ENCODE assay signal across 21 cellular contexts in genomic region chr3:76991165-76991564, GRCh38. TPM values are rescaled to one million over a fixed set of nuclear protein-coding genes. Genes with fewer than 3 reads are reported as not detected.
DNase-seq lines count a peak whose midpoint lies in the region; ATAC-seq, FAIRE-seq and TF ChIP-seq lines count a peak whose summit lies in the region.
"Had no signal": no experiment of that assay in that cellular context is flagged by ENCODE, and none has a peak within 500 bp of the region (broad histone marks: within the 10 kb centered on the region; RNA-seq: fewer than 3 reads in every experiment).

No MANE protein-coding gene starts in this region.

- CTCF ChIA-PET in HepG2 (lab: Yijun Ruan, JAX; ENCODE audit: low intra/inter-chr PET ratio, low total read pairs) = no interaction called here
- CTCF ChIA-PET in PC-3 (lab: Charles Lee) = no interaction called here

- H3K9ac ChIP-seq in HepG2 (ENCODE audit: insufficient read depth, low read depth, low read length) (no peak overlapping the region), PC-3 (ENCODE audit: low read length) (no peak overlapping the region)
- H3K9ac ChIP-seq: BLaER1 treated with 17β-estradiol and CSF1 and Interleukin-3, amounts not matched to agents 10 nM and 100 nM had no signal

- 0% methylated on average over 3 of the region's 3 CpGs for WGBS in HepG2 (ENCODE audit: low lambda C conversion rate)
- whole genome bisulfite sequencing in right lobe of liver (ENCODE audit: insufficient coverage, low coverage, low lambda C conversion rate, missing lambda C conversion rate) = 67% methylated on average over 3 of the region's 3 CpGs
- WGBS in ovary, 3 donors = 89 to 90% (median 90%) methylated on average over 3 of the region's 3 CpGs

- TF ChIP-seq POLR2A in HepG2 (IDR thresholded peaks at IDR 0.05; ENCODE audit: insufficient read depth in 1 of 2, low read depth in 2 of 2, low read length in 2 of 2) = no peak
- no peak for TF ChIP-seq POLR2A in right lobe of liver (IDR thresholded peaks at IDR 0.05)
- TF ChIP-seq POLR2A in ovary (IDR thresholded peaks at IDR 0.05) = no peak

- H3F3A ChIP-seq in PC-3 (ENCODE audit: low read length, unreplicated experiment) = no peaks in the 10 kb centered on the region

- no peak overlapping the region for H2AFZ ChIP-seq in HepG2 (ENCODE audit: low read length)
- H2AFZ ChIP-seq in PC-3 (ENCODE audit: low read length) = no peak overlapping the region

- FAIRE-seq in HepG2 (lab: Jason Lieb, UNC) (no peak), GM19239 (lab: Jason Lieb, UNC) (no peak)
- FAIRE-seq: A204.1, GM12892 had no signal

- peaks cover 16% of the 10 kb centered on the region for H3K4me1 ChIP-seq in HepG2 (ENCODE audit: insufficient read depth, low read length)
- no peaks in the 10 kb centered on the region for H3K4me1 ChIP-seq in right lobe of liver
- no peaks in the 10 kb centered on the region for H3K4me1 ChIP-seq in PC-3 (ENCODE audit: insufficient read depth, low read length)
- H3K4me1 ChIP-seq in ovary (ENCODE audit: insufficient read depth) = no peaks in the 10 kb centered on the region
- H3K4me1 ChIP-seq: BLaER1 treated with 17β-estradiol and CSF1 and Interleukin-3, amounts not matched to agents 10 nM and 100 nM; SJSA1 had no signal

- H3K4me3 ChIP-seq in HepG2 (replicated peaks in 1 of 3; ENCODE audit: insufficient read depth in 1 of 3, low read depth in 2 of 3, low read length in 3 of 3) (no peak overlapping the region), right lobe of liver (no peak overlapping the region), PC-3 (ENCODE audit: low read length) (no peak overlapping the region), choroid plexus epithelial cell (ENCODE audit: low read depth, low read length) (no peak overlapping the region), ovary (no peak overlapping the region)
- H3K4me3 ChIP-seq: BLaER1 treated with 17β-estradiol and CSF1 and Interleukin-3, amounts not matched to agents 10 nM and 100 nM; SJSA1 had no signal

- H3K9me3 ChIP-seq in HepG2 (ENCODE audit: low read length) = no peaks in the 10 kb centered on the region
- H3K9me3 ChIP-seq in right lobe of liver = no peaks in the 10 kb centered on the region
- no peaks in the 10 kb centered on the region for H3K9me3 ChIP-seq in PC-3 (ENCODE audit: low read length)
- H3K9me3 ChIP-seq in ovary = no peaks in the 10 kb centered on the region
- H3K9me3 ChIP-seq: BLaER1 treated with 17β-estradiol and CSF1 and Interleukin-3, amounts not matched to agents 10 nM and 100 nM; SJSA1 had no signal

- TF ChIP-seq EP300 in HepG2 (IDR thresholded peaks at IDR 0.05; ENCODE audit: low read depth in 2 of 2, low read length in 2 of 2) = no peak
- TF ChIP-seq EP300 in HepG2 (CRISPR knock-in tag; IDR thresholded peaks at IDR 0.05; ENCODE audit: borderline replicate concordance) = no peak
- TF ChIP-seq EP300 in ovary (IDR thresholded peaks at IDR 0.05) = no peak

- POLR2A ChIA-PET in HepG2 (lab: Yijun Ruan, JAX) = no interaction called here
- POLR2A ChIA-PET in PC-3 (lab: Charles Lee; ENCODE audit: unreplicated experiment) = no interaction called here

- DNase-seq in HepG2 (ENCODE audit: low spot score) (no peak), right lobe of liver (no peak), PC-3 (peak; percentile 15), choroid plexus epithelial cell (ENCODE audit: low read depth) (peak; percentile 19), ovary (no peak), GM19239 (ENCODE audit: insufficient read length, low spot score) (no peak)
- DNase-seq: DND-41, GDM1, KG1, NCI-H1417, NCI-H1930, NCI-H446, NCI-H69, RPMI8226 had no signal

- no peaks in the 10 kb centered on the region for H4K20me1 ChIP-seq in HepG2 (ENCODE audit: insufficient read depth, low read length)
- H4K20me1 ChIP-seq in PC-3 (ENCODE audit: low read length) = no peaks in the 10 kb centered on the region
- H4K20me1 ChIP-seq: BLaER1 treated with 17β-estradiol and CSF1 and Interleukin-3, amounts not matched to agents 10 nM and 100 nM had no signal

- TF ChIP-seq CTCF in HepG2 (CRISPR knock-in tag; IDR thresholded peaks at IDR 0.05) (no peak), right lobe of liver (IDR thresholded peaks at IDR 0.05) (no peak), PC-3 (conservative IDR thresholded peaks at IDR 0.05; ENCODE audit: low read depth, low read length) (no peak), choroid plexus epithelial cell (conservative IDR thresholded peaks at IDR 0.05; ENCODE audit: low read depth, low read length) (no peak), ovary (IDR thresholded peaks at IDR 0.05) (no peak)

- no peak for TF ChIP-seq RAD21 in HepG2 (CRISPR knock-in tag; IDR thresholded peaks at IDR 0.05)

- ATAC-seq in HepG2 (peak; percentile 40), right lobe of liver (no peak), PC-3 (no peak), GM19397 (IDR thresholded peaks at IDR 0.05; ENCODE audit: unreplicated experiment) (no peak), HG02759 (IDR thresholded peaks at IDR 0.05; ENCODE audit: unreplicated experiment) (no peak)

- BruUV-seq in HepG2 (replicated peaks; lab: Mats Ljungman, UMichigan) (no TSS peak), PC-3 (replicated peaks; lab: Mats Ljungman, UMichigan) (no TSS peak)

- H3K27ac ChIP-seq in HepG2 (ENCODE audit: extremely low read length, insufficient read depth, low read length) (no peak overlapping the region), right lobe of liver (no peak overlapping the region), PC-3 (ENCODE audit: low read length) (no peak overlapping the region), ovary (no peak overlapping the region)
- H3K27ac ChIP-seq: BLaER1 treated with 17β-estradiol and CSF1 and Interleukin-3, amounts not matched to agents 10 nM and 100 nM; SJSA1 had no signal

- in situ Hi-C loops in HepG2 (cut with HindIII; ENCODE audit: extremely low pct_ligation_motif_present, low pct_unique_long_range_greater_than_20kb) = no loop called here

- intact Hi-C loops in HepG2 (cut with micrococcal nuclease; ENCODE audit: unreplicated experiment) = loop anchor here (5.0 kb wide), 1 partner anchor 49 kb away; no protein-coding TSS in a partner anchor
- intact Hi-C loops in right lobe of liver (cut with DNase I) = no loop called here
- intact Hi-C loops in PC-3 (cut with micrococcal nuclease) = no loop called here
- intact Hi-C loops in ovary (cut with DNase I) = no loop called here

- H3K79me2 ChIP-seq in HepG2 (ENCODE audit: insufficient read depth, low read length) = no peaks in the 10 kb centered on the region
- H3K79me2 ChIP-seq in PC-3 (ENCODE audit: low read length) = no peaks in the 10 kb centered on the region

- H3K4me2 ChIP-seq in HepG2 (ENCODE audit: low read depth, low read length) (peak overlapping the region; percentile 28), PC-3 (ENCODE audit: low read length) (no peak overlapping the region)
- H3K4me2 ChIP-seq: BLaER1 treated with 17β-estradiol and CSF1 and Interleukin-3, amounts not matched to agents 10 nM and 100 nM had no signal

- H3K36me3 ChIP-seq in HepG2 (replicated peaks in 1 of 2; ENCODE audit: control insufficient read depth in 1 of 2, insufficient read depth in 2 of 2, low read length in 2 of 2) = no peaks in the 10 kb centered on the region
- H3K36me3 ChIP-seq in right lobe of liver = no peaks in the 10 kb centered on the region
- no peaks in the 10 kb centered on the region for H3K36me3 ChIP-seq in PC-3 (ENCODE audit: low read depth, low read length)
- H3K36me3 ChIP-seq in ovary = no peaks in the 10 kb centered on the region
- H3K36me3 ChIP-seq: BLaER1 treated with 17β-estradiol and CSF1 and Interleukin-3, amounts not matched to agents 10 nM and 100 nM; SJSA1 had no signal

- H3K27me3 ChIP-seq in HepG2 (ENCODE audit: control insufficient read depth in 1 of 2, insufficient read depth in 2 of 2, low read length in 2 of 2) (no peaks in the 10 kb centered on the region), right lobe of liver (no peaks in the 10 kb centered on the region), PC-3 (ENCODE audit: low read length) (peaks cover 3% of the 10 kb centered on the region; the same call in 1 of the 2 replicates), ovary (no peaks in the 10 kb centered on the region)
- H3K27me3 ChIP-seq: BLaER1 treated with 17β-estradiol and CSF1 and Interleukin-3, amounts not matched to agents 10 nM and 100 nM; SJSA1 had no signal

- H3K9me2 ChIP-seq in PC-3 (replicated peaks; ENCODE audit: low read length) = no peaks in the 10 kb centered on the region

TF ChIP-seq in HepG2, 621 proteins besides CTCF, POLR2A, EP300 and RAD21:
- no peak for TF ChIP-seq ZSCAN29 (CRISPR knock-in tag; conservative IDR thresholded peaks at IDR 0.05)
- peak; percentile 39; the same call in 1 of the 2 replicates for TF ChIP-seq CEBPG (CRISPR knock-in tag; IDR thresholded peaks at IDR 0.05)
- TF ChIP-seq CEBPB (IDR thresholded peaks at IDR 0.05; ENCODE audit: borderline replicate concordance, low read depth, low read length) = peak; percentile 88
- peak; percentile 43; the same call in 1 of the 2 replicates for TF ChIP-seq ZNF652 (CRISPR knock-in tag; IDR thresholded peaks at IDR 0.05; ENCODE audit: borderline replicate concordance, low read depth)
- no peak for TF ChIP-seq ZNF251 (CRISPR knock-in tag; IDR thresholded peaks at IDR 0.05)
TF ChIP-seq in HepG2: peak in this region for 3.

RNA-seq across cellular contexts. Expression of gene ROBO2, which starts 48.7 kb away (rescaled TPM):
- not detected in 2 replicates for total RNA-seq in HepG2 (2016; rRNA removed; fragmentation: Illumina TruSeq; extraction: Trizol)
- not detected in 2 replicates for total RNA-seq in HepG2 (2016; cell fraction: cytosol; rRNA removed; fragmentation: Illumina TruSeq; extraction: Trizol; ENCODE audit: low read depth)
- not detected in 2 replicates for total RNA-seq in HepG2 (2016; cell fraction: insoluble cytoplasmic fraction; rRNA removed; fragmentation: Illumina TruSeq; extraction: Trizol)
- not detected in 2 replicates for total RNA-seq in HepG2 (2016; cell fraction: membrane; rRNA removed; fragmentation: Illumina TruSeq; extraction: Trizol)
- not detected in 2 replicates for total RNA-seq in HepG2 (2016; cell fraction: nucleus; rRNA removed; fragmentation: Illumina TruSeq; extraction: Trizol)
- polyA plus RNA-seq in HepG2 (2011; rRNA removed) = not detected in 2 replicates
- not detected in 2 replicates for polyA plus RNA-seq in HepG2 (2011; cell fraction: cytosol; rRNA removed)
- not detected in 2 replicates for polyA plus RNA-seq in HepG2 (2011; cell fraction: nucleus; rRNA removed)
- not detected in 2 replicates for polyA plus RNA-seq in HepG2 (2012)
- not detected in 2 replicates for polyA plus RNA-seq in HepG2 (2016; cell fraction: cytosol; fragmentation: Illumina TruSeq; extraction: Trizol; ENCODE audit: low read depth)
- polyA plus RNA-seq in HepG2 (2016; cell fraction: insoluble cytoplasmic fraction; fragmentation: Illumina TruSeq; extraction: Trizol; ENCODE audit: low read depth) = not detected in 2 replicates
- not detected in 2 replicates for polyA plus RNA-seq in HepG2 (2016; cell fraction: membrane; fragmentation: Illumina TruSeq; extraction: Trizol; ENCODE audit: low read depth)
- not detected in 2 replicates for polyA plus RNA-seq in HepG2 (2016; cell fraction: nucleus; fragmentation: Illumina TruSeq; extraction: Trizol; ENCODE audit: insufficient read depth, low read depth)
- not detected in 2 replicates for polyA minus RNA-seq in HepG2 (2011; rRNA and poly(A)+ RNA removed; ENCODE audit: low replicate concordance)
- polyA minus RNA-seq in HepG2 (2011; cell fraction: cytosol; rRNA and poly(A)+ RNA removed) = not detected in 2 replicates
- not detected in 2 replicates for polyA minus RNA-seq in HepG2 (2011; cell fraction: nucleus; rRNA and poly(A)+ RNA removed)
- total RNA-seq in right lobe of liver = 1 to 10 TPM in 2 of 6 experiments, under 1 TPM in 4; 0.07 to 1.7 (median 0.67) TPM
- total RNA-seq in PC-3 (2014; rRNA removed) = not detected in 2 replicates
- 10 to 100 TPM in 2 of 7 donors, 1 to 10 TPM in 5; 3.4 to 14.8 (median 4.9) TPM for total RNA-seq in ovary
- polyA plus RNA-seq in ovary = 1 to 10 TPM; 7.3 to 8.4 TPM
- total RNA-seq: M059J, SJSA1 had no signal

Comparison
In these comparisons a context has a peak if more than half of its experiments do, and no peak if none do; other contexts are left out.
1. DNase-seq: peak in PC-3 (single experiment) and choroid plexus epithelial cell (single experiment); none in HepG2 (single experiment), right lobe of liver (0 of 3), ovary (0 of 5) and GM19239 (single experiment).